ENCODE assay signal across 26 cellular contexts in genomic region chr5:56185777-56186311, GRCh38. TPM values are rescaled to one million over a fixed set of nuclear protein-coding genes. Genes with fewer than 3 reads are reported as not detected.
DNase-seq lines count a peak whose midpoint lies in the region; ATAC-seq, FAIRE-seq and TF ChIP-seq lines count a peak whose summit lies in the region.
"Had no signal": no experiment of that assay in that cellular context is flagged by ENCODE, and none has a peak within 500 bp of the region (broad histone marks: within the 10 kb centered on the region; RNA-seq: fewer than 3 reads in every experiment).

No MANE protein-coding gene starts in this region.

- H3K9me3 Mint-ChIP-seq in nephron progenitor cell = peaks cover 10% of the 10 kb centered on the region

- intact Hi-C loops in dorsolateral prefrontal cortex (cut with DNase I) = no loop called here

- in situ Hi-C loops in Caki2 (cut with HindIII; ENCODE audit: low pct_unique_long_range_greater_than_20kb, low sequenced_read_pairs) = no loop called here

- TF ChIP-seq CTCF in bronchial epithelial cell (IDR thresholded peaks at IDR 0.05; ENCODE audit: insufficient read depth, low read length, severe bottlenecking) = no peak
- TF ChIP-seq CTCF in nephron progenitor cell (IDR thresholded peaks at IDR 0.05) = no peak
- no peak for TF ChIP-seq CTCF in dorsolateral prefrontal cortex (IDR thresholded peaks at IDR 0.05 in 54 of 56, conservative IDR thresholded peaks at IDR 0.05 in 2 of 56; ENCODE audit: low read depth in 1 of 56, partially characterized antibody in 56 of 56)

- H3K27me3 Mint-ChIP-seq in nephron progenitor cell (ENCODE audit: low read depth, poor library complexity) = peaks cover 6% of the 10 kb centered on the region

- H3K27me3 ChIP-seq in MG63 (no peaks in the 10 kb centered on the region), bronchial epithelial cell (ENCODE audit: control insufficient read depth, insufficient read depth, low read length) (no peaks in the 10 kb centered on the region), dorsolateral prefrontal cortex (no peaks in the 10 kb centered on the region)
- H3K27me3 ChIP-seq: BLaER1, Peyer's patch had no signal

- POLR2A ChIA-PET in HEK293T (lab: Yijun Ruan, JAX) = no interaction called here

- H3K4me3 ChIP-seq in MG63 (no peak overlapping the region), bronchial epithelial cell (ENCODE audit: low read depth, low read length) (no peak overlapping the region), dorsolateral prefrontal cortex (no peak overlapping the region)
- H3K4me3 ChIP-seq: BLaER1, GM12878, Peyer's patch had no signal

- H3K9me3 ChIP-seq in MG63 = peaks cover 13% of the 10 kb centered on the region
- H3K9me3 ChIP-seq: Peyer's patch, SK-N-SH had no signal

- peaks cover 30% of the 10 kb centered on the region for H3K4me1 Mint-ChIP-seq in nephron progenitor cell

- H3K27ac ChIP-seq in dorsolateral prefrontal cortex = no peak overlapping the region
- H3K27ac ChIP-seq: BLaER1, Peyer's patch had no signal

- peak overlapping the region; percentile 42 for H3K4me3 Mint-ChIP-seq in nephron progenitor cell
- H3K4me3 Mint-ChIP-seq: CD4-positive, CD25-positive, alpha-beta regulatory T cell had no signal

- no peaks in the 10 kb centered on the region for H3K36me3 Mint-ChIP-seq in nephron progenitor cell (ENCODE audit: low read depth)
- H3K36me3 Mint-ChIP-seq: CD4-positive, CD25-positive, alpha-beta regulatory T cell had no signal

- CTCF ChIA-PET in HEK293T (lab: Yijun Ruan, JAX) = no interaction called here

- ATAC-seq in GM18511 (IDR thresholded peaks at IDR 0.05; ENCODE audit: unreplicated experiment) = no peak
- ATAC-seq: GM12878, HCT116 had no signal

- peaks cover under 1% of the 10 kb centered on the region; the same call in 1 of the 2 replicates for H3K36me3 ChIP-seq in MG63
- no peaks in the 10 kb centered on the region for H3K36me3 ChIP-seq in bronchial epithelial cell (ENCODE audit: control insufficient read depth, insufficient read depth, low read length)
- H3K36me3 ChIP-seq: BLaER1, Peyer's patch had no signal

- no peak for FAIRE-seq in bronchial epithelial cell (lab: Jason Lieb, UNC)
- FAIRE-seq: D721Med, G401.6, GM12878 had no signal

- peak; percentile 28 for DNase-seq in Caki2 (ENCODE audit: low read depth)
- peak; percentile 50 for DNase-seq in MG63
- peak; percentile 26 for DNase-seq in bronchial epithelial cell (ENCODE audit: low read depth)
- DNase-seq in nephron progenitor cell = no peak
- DNase-seq in HEK293T (ENCODE audit: extremely low spot score) = no peak
- DNase-seq in dorsolateral prefrontal cortex = no peak
- DNase-seq: CD4-positive, CD25-positive, alpha-beta regulatory T cell; DMS53; GOT3; Kasumi-1; MM.1S; NCI-H2029; NCI-H446 treated with DMSO at 0.1 percent for 48 hours; NCI-H526 treated with DMSO at 0.1 percent for 48 hours; Peyer's patch; SK-N-SH; SW 1271 had no signal

- H3K27ac Mint-ChIP-seq in nephron progenitor cell = no peak overlapping the region
- H3K27ac Mint-ChIP-seq: CD4-positive, CD25-positive, alpha-beta regulatory T cell had no signal

TF ChIP-seq in HEK293T, 16 proteins besides CTCF, POLR2A, EP300 and RAD21:
- no peak for TF ChIP-seq LEF1 (IDR thresholded peaks at IDR 0.05; ENCODE audit: borderline replicate concordance)
- no peak for TF ChIP-seq FOXA1 (IDR thresholded peaks at IDR 0.05)
- no peak for TF ChIP-seq PKNOX1 (IDR thresholded peaks at IDR 0.05)
- no peak for TF ChIP-seq TARDBP (IDR thresholded peaks at IDR 0.05)
- TF ChIP-seq SUZ12 (IDR thresholded peaks at IDR 0.05) = no peak
- TF ChIP-seq BHLHE40 (IDR thresholded peaks at IDR 0.05; ENCODE audit: borderline replicate concordance) = no peak
- no peak for TF ChIP-seq ZNF384 (IDR thresholded peaks at IDR 0.05)
- TF ChIP-seq ELF4 (IDR thresholded peaks at IDR 0.05) = no peak
- TF ChIP-seq SP1 (IDR thresholded peaks at IDR 0.05) = no peak
- TF ChIP-seq CTBP1 (IDR thresholded peaks at IDR 0.05; ENCODE audit: borderline replicate concordance) = no peak
- no peak for TF ChIP-seq NFRKB (IDR thresholded peaks at IDR 0.05)
- TF ChIP-seq FOXM1 (IDR thresholded peaks at IDR 0.05; ENCODE audit: borderline replicate concordance) = no peak
- TF ChIP-seq HDGF (IDR thresholded peaks at IDR 0.05; ENCODE audit: borderline replicate concordance) = no peak
- no peak for TF ChIP-seq ARNT (IDR thresholded peaks at IDR 0.05)
- no peak for TF ChIP-seq L3MBTL2 (conservative IDR thresholded peaks at IDR 0.05)
- TF ChIP-seq FOXK2 (IDR thresholded peaks at IDR 0.05) = no peak
TF ChIP-seq in HEK293T: peak in this region for 0.

RNA-seq across cellular contexts. Expression of gene ANKRD55, which starts 47.3 kb away (rescaled TPM):
- 4.7 TPM in 1 of 2 replicates, not detected in the other for total RNA-seq in Caki2 (2014; rRNA removed; shearing (Covaris generic); ENCODE audit: low replicate concordance)
- total RNA-seq in MG63 (2014; rRNA removed; shearing (Covaris generic); ENCODE audit: low replicate concordance) = not detected in 2 replicates
- total RNA-seq in bronchial epithelial cell (not detected in 2 replicates), dorsolateral prefrontal cortex (10 to 100 TPM in 6 of 120 experiments, 1 to 10 TPM in 110, under 1 TPM in 4; 0.59 to 12.0 (median 4.0) TPM)
- total RNA-seq: A172, Daoy, GM12878, HT-29 had no signal

Comparison
In these comparisons a context has a peak if more than half of its experiments do, and no peak if none do; other contexts are left out.
1. DNase-seq: peak in Caki2 (single experiment), MG63 (single experiment) and bronchial epithelial cell (single experiment); none in nephron progenitor cell (single experiment), HEK293T (single experiment) and dorsolateral prefrontal cortex (0 of 10).